Comparison of ENCODE assay signal across 17 cellular contexts in genomic region chr16:513950-514349, GRCh38. TPM values are rescaled to one million over a fixed set of nuclear protein-coding genes. Genes with fewer than 3 reads are reported as not detected.
DNase-seq lines count a peak whose midpoint lies in the region; ATAC-seq, FAIRE-seq and TF ChIP-seq lines count a peak whose summit lies in the region.
"Had no signal": no experiment of that assay in that cellular context is flagged by ENCODE, and none has a peak within 500 bp of the region (broad histone marks: within the 10 kb centered on the region; RNA-seq: fewer than 3 reads in every experiment).

No MANE protein-coding gene starts in this region.

- no peak for TF ChIP-seq POLR2A in HepG2 (IDR thresholded peaks at IDR 0.05; ENCODE audit: insufficient read depth in 1 of 2, low read depth in 2 of 2, low read length in 2 of 2)
- TF ChIP-seq POLR2A in right lobe of liver (IDR thresholded peaks at IDR 0.05) = no peak
- TF ChIP-seq POLR2A in prostate gland (IDR thresholded peaks at IDR 0.05) = no peak

- WGBS in HepG2 (ENCODE audit: low lambda C conversion rate) = 100% methylated on average over 1 of the region's 10 CpGs
- no CpG with 5 or more reads among the region's 10 CpGs for WGBS in right lobe of liver (ENCODE audit: insufficient coverage, low coverage, low lambda C conversion rate, missing lambda C conversion rate)
- WGBS in prostate gland = 92% methylated on average over 10 of the region's 10 CpGs

- no peaks in the 10 kb centered on the region for H3K9me3 Mint-ChIP-seq in stimulated activated effector memory CD8-positive, alpha-beta T cell treated with anti-CD3 and anti-CD28 coated beads, Interleukin-12 subunit alpha, Interleukin-12 subunit beta, amount 100 ng/mL, for 72 hours
- H3K9me3 Mint-ChIP-seq: CD4-positive, alpha-beta memory T cell; GM23338 had no signal

- no peak overlapping the region for H2AFZ ChIP-seq in HepG2 (ENCODE audit: low read length)
- H2AFZ ChIP-seq: GM23338 had no signal

- CTCF ChIA-PET in HepG2 (lab: Yijun Ruan, JAX; ENCODE audit: low intra/inter-chr PET ratio, low total read pairs) = no interaction called here

- H3K4me2 ChIP-seq in HepG2 (ENCODE audit: low read depth, low read length) = no peak overlapping the region
- H3K4me2 ChIP-seq: GM23338 had no signal

- no peak for DNase-seq in HepG2 (ENCODE audit: low spot score)
- DNase-seq in right lobe of liver = no peak
- DNase-seq in lower lobe of right lung = peak; percentile 26
- no peak for DNase-seq in stimulated activated effector memory CD8-positive, alpha-beta T cell treated with anti-CD3 and anti-CD28 coated beads, Interleukin-12 subunit alpha, Interleukin-12 subunit beta, amount 100 ng/mL, for 72 hours (ENCODE audit: low spot score in 2 of 2)
- no peak for DNase-seq in prostate gland (ENCODE audit: low spot score)
- DNase-seq in NCI-H524 (lab: John Stamatoyannopoulos, UW) = no peak
- DNase-seq: ACHN; CD4-positive, alpha-beta memory T cell; DMS79; H7; IMR-90 had no signal

- no peak for TF ChIP-seq EP300 in HepG2 (IDR thresholded peaks at IDR 0.05; ENCODE audit: low read depth in 2 of 2, low read length in 2 of 2)
- TF ChIP-seq EP300 in HepG2 (CRISPR knock-in tag; IDR thresholded peaks at IDR 0.05; ENCODE audit: borderline replicate concordance) = no peak

- TF ChIP-seq CTCF in HepG2 (CRISPR knock-in tag; IDR thresholded peaks at IDR 0.05) = no peak
- TF ChIP-seq CTCF in right lobe of liver (IDR thresholded peaks at IDR 0.05) = no peak
- no peak for TF ChIP-seq CTCF in lower lobe of right lung (IDR thresholded peaks at IDR 0.05)
- no peak for TF ChIP-seq CTCF in prostate gland (IDR thresholded peaks at IDR 0.05)

- no peaks in the 10 kb centered on the region for H3K4me1 Mint-ChIP-seq in stimulated activated effector memory CD8-positive, alpha-beta T cell treated with anti-CD3 and anti-CD28 coated beads, Interleukin-12 subunit alpha, Interleukin-12 subunit beta, amount 100 ng/mL, for 72 hours
- H3K4me1 Mint-ChIP-seq: CD4-positive, alpha-beta memory T cell; GM23338 had no signal

- H3K4me1 ChIP-seq in HepG2 (ENCODE audit: insufficient read depth, low read length) (peaks cover 14% of the 10 kb centered on the region), right lobe of liver (peaks cover 0 to 2% (median under 1%) of the 10 kb centered on the region in 4 donors), lower lobe of right lung (no peaks in the 10 kb centered on the region), prostate gland (replicated peaks) (no peaks in the 10 kb centered on the region)

- H3K4me3 ChIP-seq in HepG2 (replicated peaks in 1 of 3; ENCODE audit: insufficient read depth in 1 of 3, low read depth in 2 of 3, low read length in 3 of 3) = no peak overlapping the region
- H3K4me3 ChIP-seq in right lobe of liver = no peak overlapping the region
- H3K4me3 ChIP-seq in lower lobe of right lung = no peak overlapping the region
- no peak overlapping the region for H3K4me3 ChIP-seq in prostate gland
- H3K4me3 ChIP-seq: GM12878, GM23338 had no signal

- H3K4me3 Mint-ChIP-seq in stimulated activated effector memory CD8-positive, alpha-beta T cell treated with anti-CD3 and anti-CD28 coated beads, Interleukin-12 subunit alpha, Interleukin-12 subunit beta, amount 100 ng/mL, for 72 hours = no peak overlapping the region
- H3K4me3 Mint-ChIP-seq: CD4-positive, alpha-beta memory T cell; GM23338 had no signal

- no peak for ATAC-seq in HepG2
- no peak for ATAC-seq in right lobe of liver
- no peak for ATAC-seq in lower lobe of right lung
- ATAC-seq in stimulated activated effector memory CD8-positive, alpha-beta T cell treated with anti-CD3 and anti-CD28 coated beads, Interleukin-12 subunit alpha, Interleukin-12 subunit beta, amount 100 ng/mL, for 72 hours = no peak
- no peak for ATAC-seq in GM21619 (IDR thresholded peaks at IDR 0.05; ENCODE audit: unreplicated experiment)
- ATAC-seq: GM12878 had no signal

- BruUV-seq in HepG2 (replicated peaks; lab: Mats Ljungman, UMichigan) = no TSS peak

- no peak for TF ChIP-seq RAD21 in HepG2 (CRISPR knock-in tag; IDR thresholded peaks at IDR 0.05)

- H3K9me3 ChIP-seq in HepG2 (ENCODE audit: low read length) = no peaks in the 10 kb centered on the region
- no peaks in the 10 kb centered on the region for H3K9me3 ChIP-seq in right lobe of liver
- no peaks in the 10 kb centered on the region for H3K9me3 ChIP-seq in lower lobe of right lung
- H3K9me3 ChIP-seq in prostate gland = no peaks in the 10 kb centered on the region

- H3K27ac ChIP-seq in HepG2 (ENCODE audit: extremely low read length, insufficient read depth, low read length) (no peak overlapping the region), right lobe of liver (no peak overlapping the region), lower lobe of right lung (no peak overlapping the region), prostate gland (no peak overlapping the region)
- H3K27ac ChIP-seq: C4-2B had no signal

- H4K20me1 ChIP-seq in HepG2 (ENCODE audit: insufficient read depth, low read length) = no peaks in the 10 kb centered on the region

- H3K27ac Mint-ChIP-seq in stimulated activated effector memory CD8-positive, alpha-beta T cell treated with anti-CD3 and anti-CD28 coated beads, Interleukin-12 subunit alpha, Interleukin-12 subunit beta, amount 100 ng/mL, for 72 hours = peak overlapping the region; percentile 15
- H3K27ac Mint-ChIP-seq: GM23338 had no signal

- POLR2A ChIA-PET in HepG2 (lab: Yijun Ruan, JAX) = interaction anchor here (1.9 kb wide), 1 partner anchor 13 kb away, joined by 9 read pairs; the partner anchor contains the start of gene CAPN15

- intact Hi-C loops in HepG2 (cut with micrococcal nuclease; ENCODE audit: unreplicated experiment) = no loop called here
- intact Hi-C loops in right lobe of liver (cut with DNase I) = no loop called here
- intact Hi-C loops in lower lobe of right lung (cut with DNase I) = no loop called here
- intact Hi-C loops in prostate gland (cut with DNase I) = no loop called here

- H3K36me3 ChIP-seq in HepG2 (replicated peaks in 1 of 2; ENCODE audit: control insufficient read depth in 1 of 2, insufficient read depth in 2 of 2, low read length in 2 of 2) (peaks cover 14 to 52% of the 10 kb centered on the region in 2 experiments; a peak in 4 of 5 replicates), right lobe of liver (peaks cover under 1 to 42% (median 4%) of the 10 kb centered on the region in 4 donors), lower lobe of right lung (peaks cover 40% of the 10 kb centered on the region), prostate gland (no peaks in the 10 kb centered on the region)

- no peaks in the 10 kb centered on the region for H3K79me2 ChIP-seq in HepG2 (ENCODE audit: insufficient read depth, low read length)

- H3K27me3 ChIP-seq in HepG2 (ENCODE audit: control insufficient read depth in 1 of 2, insufficient read depth in 2 of 2, low read length in 2 of 2) (no peaks in the 10 kb centered on the region), right lobe of liver (no peaks in the 10 kb centered on the region), lower lobe of right lung (ENCODE audit: low read depth) (no peaks in the 10 kb centered on the region), prostate gland (replicated peaks; ENCODE audit: insufficient read depth) (no peaks in the 10 kb centered on the region)

- in situ Hi-C loops in HepG2 (cut with HindIII; ENCODE audit: extremely low pct_ligation_motif_present, low pct_unique_long_range_greater_than_20kb) = no loop called here

- H3K9ac ChIP-seq in HepG2 (ENCODE audit: insufficient read depth, low read depth, low read length) = no peak overlapping the region

- FAIRE-seq in HepG2 (lab: Jason Lieb, UNC) = no peak
- FAIRE-seq: GM12878, GM18507 had no signal

- peaks cover 24% of the 10 kb centered on the region for H3K36me3 Mint-ChIP-seq in stimulated activated effector memory CD8-positive, alpha-beta T cell treated with anti-CD3 and anti-CD28 coated beads, Interleukin-12 subunit alpha, Interleukin-12 subunit beta, amount 100 ng/mL, for 72 hours

RNA-seq across cellular contexts. Expression of gene CAPN15, which starts 13.6 kb away (rescaled TPM):
- total RNA-seq in HepG2 (2016; rRNA removed; fragmentation: Illumina TruSeq; extraction: Trizol) (15.0 and 24.5 TPM in 2 replicates), right lobe of liver (10 to 100 TPM; 17.3 to 34.3 (median 23.3) TPM), lower lobe of right lung (44.3 TPM), prostate gland (10 to 100 TPM; 59.7 to 80.7 TPM)
- total RNA-seq in HepG2 (2016; cell fraction: cytosol; rRNA removed; fragmentation: Illumina TruSeq; extraction: Trizol; ENCODE audit: low read depth) = 4.2 and 4.4 TPM in 2 replicates
- total RNA-seq in HepG2 (2016; cell fraction: insoluble cytoplasmic fraction; rRNA removed; fragmentation: Illumina TruSeq; extraction: Trizol) = 12.6 and 24.1 TPM in 2 replicates
- 16.3 and 16.4 TPM in 2 replicates for total RNA-seq in HepG2 (2016; cell fraction: membrane; rRNA removed; fragmentation: Illumina TruSeq; extraction: Trizol)
- total RNA-seq in HepG2 (2016; cell fraction: nucleus; rRNA removed; fragmentation: Illumina TruSeq; extraction: Trizol) = 14.9 and 20.4 TPM in 2 replicates
- 14.9 and 22.2 TPM in 2 replicates for polyA plus RNA-seq in HepG2 (2011; rRNA removed)
- 11.3 and 22.6 TPM in 2 replicates for polyA plus RNA-seq in HepG2 (2011; cell fraction: cytosol; rRNA removed)
- 103 and 145 TPM in 2 replicates for polyA plus RNA-seq in HepG2 (2011; cell fraction: nucleus; rRNA removed)
- 17.6 and 19.5 TPM in 2 replicates for polyA plus RNA-seq in HepG2 (2012)
- 5.8 and 6.0 TPM in 2 replicates for polyA plus RNA-seq in HepG2 (2016; cell fraction: cytosol; fragmentation: Illumina TruSeq; extraction: Trizol; ENCODE audit: low read depth)
- 20.7 and 26.7 TPM in 2 replicates for polyA plus RNA-seq in HepG2 (2016; cell fraction: insoluble cytoplasmic fraction; fragmentation: Illumina TruSeq; extraction: Trizol; ENCODE audit: low read depth)
- polyA plus RNA-seq in HepG2 (2016; cell fraction: membrane; fragmentation: Illumina TruSeq; extraction: Trizol; ENCODE audit: low read depth) = 16.3 and 19.3 TPM in 2 replicates
- polyA plus RNA-seq in HepG2 (2016; cell fraction: nucleus; fragmentation: Illumina TruSeq; extraction: Trizol; ENCODE audit: insufficient read depth, low read depth) = 67.7 and 68.0 TPM in 2 replicates
- 22.1 and 60.1 TPM in 2 replicates for polyA minus RNA-seq in HepG2 (2011; rRNA and poly(A)+ RNA removed; ENCODE audit: low replicate concordance)
- 39.5 and 41.1 TPM in 2 replicates for polyA minus RNA-seq in HepG2 (2011; cell fraction: cytosol; rRNA and poly(A)+ RNA removed)
- polyA minus RNA-seq in HepG2 (2011; cell fraction: nucleus; rRNA and poly(A)+ RNA removed) = 16.0 and 18.4 TPM in 2 replicates

RNA-seq across cellular contexts. Expression of gene PRR35, which starts 46.2 kb away (rescaled TPM):
- total RNA-seq in HepG2 (2016; rRNA removed; fragmentation: Illumina TruSeq; extraction: Trizol) = 0.07 TPM in 1 of 2 replicates, not detected in the other
- not detected in 2 replicates for total RNA-seq in HepG2 (2016; cell fraction: cytosol; rRNA removed; fragmentation: Illumina TruSeq; extraction: Trizol; ENCODE audit: low read depth)
- total RNA-seq in HepG2 (2016; cell fraction: insoluble cytoplasmic fraction; rRNA removed; fragmentation: Illumina TruSeq; extraction: Trizol) = not detected in 2 replicates
- total RNA-seq in HepG2 (2016; cell fraction: membrane; rRNA removed; fragmentation: Illumina TruSeq; extraction: Trizol) = not detected in 2 replicates
- not detected in 2 replicates for total RNA-seq in HepG2 (2016; cell fraction: nucleus; rRNA removed; fragmentation: Illumina TruSeq; extraction: Trizol)
- polyA plus RNA-seq in HepG2 (2011; rRNA removed) = 0.16 and 0.38 TPM in 2 replicates
- polyA plus RNA-seq in HepG2 (2011; cell fraction: cytosol; rRNA removed) = 0.23 and 0.28 TPM in 2 replicates
- polyA plus RNA-seq in HepG2 (2011; cell fraction: nucleus; rRNA removed) = 0.81 and 1.2 TPM in 2 replicates
- polyA plus RNA-seq in HepG2 (2012) = 0.63 and 0.74 TPM in 2 replicates
- polyA plus RNA-seq in HepG2 (2016; cell fraction: cytosol; fragmentation: Illumina TruSeq; extraction: Trizol; ENCODE audit: low read depth) = not detected in 2 replicates
- not detected in 2 replicates for polyA plus RNA-seq in HepG2 (2016; cell fraction: insoluble cytoplasmic fraction; fragmentation: Illumina TruSeq; extraction: Trizol; ENCODE audit: low read depth)
- polyA plus RNA-seq in HepG2 (2016; cell fraction: membrane; fragmentation: Illumina TruSeq; extraction: Trizol; ENCODE audit: low read depth) = not detected in 2 replicates
- polyA plus RNA-seq in HepG2 (2016; cell fraction: nucleus; fragmentation: Illumina TruSeq; extraction: Trizol; ENCODE audit: insufficient read depth, low read depth) = not detected in 2 replicates
- polyA minus RNA-seq in HepG2 (2011; rRNA and poly(A)+ RNA removed; ENCODE audit: low replicate concordance) = 0.12 TPM in 1 of 2 replicates, not detected in the other
- 0.35 and 0.40 TPM in 2 replicates for polyA minus RNA-seq in HepG2 (2011; cell fraction: cytosol; rRNA and poly(A)+ RNA removed)
- not detected in 2 replicates for polyA minus RNA-seq in HepG2 (2011; cell fraction: nucleus; rRNA and poly(A)+ RNA removed)
- not detected for total RNA-seq in right lobe of liver
- total RNA-seq in lower lobe of right lung = not detected
- 1 to 10 TPM in 1 of 2 donors, not detected in 1; 5.1 TPM for total RNA-seq in prostate gland
- total RNA-seq: A172; CD4-positive, alpha-beta memory T cell; GM12878; IMR-90 had no signal
- polyA plus RNA-seq: CD4-positive, alpha-beta memory T cell; GM12878; IMR-90 had no signal

RNA-seq across cellular contexts. Expression of gene NHLRC4, which starts 52.9 kb away (rescaled TPM):
- total RNA-seq in HepG2 (2016; rRNA removed; fragmentation: Illumina TruSeq; extraction: Trizol) (0.40 and 0.48 TPM in 2 replicates), right lobe of liver (under 1 TPM in 5 of 6 experiments, not detected in 1; 0.12 to 0.33 (median 0.28) TPM), lower lobe of right lung (2.7 TPM), prostate gland (1 to 10 TPM; 2.9 to 6.2 TPM)
- total RNA-seq in HepG2 (2016; cell fraction: cytosol; rRNA removed; fragmentation: Illumina TruSeq; extraction: Trizol; ENCODE audit: low read depth) = not detected in 2 replicates
- 0.33 and 0.45 TPM in 2 replicates for total RNA-seq in HepG2 (2016; cell fraction: insoluble cytoplasmic fraction; rRNA removed; fragmentation: Illumina TruSeq; extraction: Trizol)
- 0.10 and 0.22 TPM in 2 replicates for total RNA-seq in HepG2 (2016; cell fraction: membrane; rRNA removed; fragmentation: Illumina TruSeq; extraction: Trizol)
- 0.22 TPM in 1 of 2 replicates, not detected in the other for total RNA-seq in HepG2 (2016; cell fraction: nucleus; rRNA removed; fragmentation: Illumina TruSeq; extraction: Trizol)
- polyA plus RNA-seq in HepG2 (2011; rRNA removed) = 0.59 and 1.1 TPM in 2 replicates
- polyA plus RNA-seq in HepG2 (2011; cell fraction: cytosol; rRNA removed) = 0.71 and 1.2 TPM in 2 replicates
- 1.3 and 1.7 TPM in 2 replicates for polyA plus RNA-seq in HepG2 (2011; cell fraction: nucleus; rRNA removed)
- 1.4 and 1.5 TPM in 2 replicates for polyA plus RNA-seq in HepG2 (2012)
- polyA plus RNA-seq in HepG2 (2016; cell fraction: cytosol; fragmentation: Illumina TruSeq; extraction: Trizol; ENCODE audit: low read depth) = 0.09 TPM in 1 of 2 replicates, not detected in the other
- 0.26 TPM in 2 replicates for polyA plus RNA-seq in HepG2 (2016; cell fraction: insoluble cytoplasmic fraction; fragmentation: Illumina TruSeq; extraction: Trizol; ENCODE audit: low read depth)
- polyA plus RNA-seq in HepG2 (2016; cell fraction: membrane; fragmentation: Illumina TruSeq; extraction: Trizol; ENCODE audit: low read depth) = not detected in 2 replicates
- polyA plus RNA-seq in HepG2 (2016; cell fraction: nucleus; fragmentation: Illumina TruSeq; extraction: Trizol; ENCODE audit: insufficient read depth, low read depth) = not detected in 2 replicates
- polyA minus RNA-seq in HepG2 (2011; rRNA and poly(A)+ RNA removed; ENCODE audit: low replicate concordance) = 1.4 TPM in 1 of 2 replicates, not detected in the other
- 0.40 and 0.88 TPM in 2 replicates for polyA minus RNA-seq in HepG2 (2011; cell fraction: cytosol; rRNA and poly(A)+ RNA removed)
- polyA minus RNA-seq in HepG2 (2011; cell fraction: nucleus; rRNA and poly(A)+ RNA removed) = 0.13 and 0.25 TPM in 2 replicates
- total RNA-seq: A172 had no signal

RNA-seq across cellular contexts. Expression of gene PIGQ, which starts 55.8 kb away (rescaled TPM):
- total RNA-seq in HepG2 (2016; rRNA removed; fragmentation: Illumina TruSeq; extraction: Trizol) = 8.4 and 19.7 TPM in 2 replicates
- 7.5 and 10.0 TPM in 2 replicates for total RNA-seq in HepG2 (2016; cell fraction: cytosol; rRNA removed; fragmentation: Illumina TruSeq; extraction: Trizol; ENCODE audit: low read depth)
- total RNA-seq in HepG2 (2016; cell fraction: insoluble cytoplasmic fraction; rRNA removed; fragmentation: Illumina TruSeq; extraction: Trizol) = 7.4 and 18.9 TPM in 2 replicates
- 13.0 and 18.2 TPM in 2 replicates for total RNA-seq in HepG2 (2016; cell fraction: membrane; rRNA removed; fragmentation: Illumina TruSeq; extraction: Trizol)
- total RNA-seq in HepG2 (2016; cell fraction: nucleus; rRNA removed; fragmentation: Illumina TruSeq; extraction: Trizol) = 16.8 and 19.0 TPM in 2 replicates
- polyA plus RNA-seq in HepG2 (2011; rRNA removed) = 7.7 and 13.6 TPM in 2 replicates
- 7.2 and 11.6 TPM in 2 replicates for polyA plus RNA-seq in HepG2 (2011; cell fraction: cytosol; rRNA removed)
- polyA plus RNA-seq in HepG2 (2011; cell fraction: nucleus; rRNA removed) = 70.8 and 80.2 TPM in 2 replicates
- 6.7 and 8.5 TPM in 2 replicates for polyA plus RNA-seq in HepG2 (2012)
- polyA plus RNA-seq in HepG2 (2016; cell fraction: cytosol; fragmentation: Illumina TruSeq; extraction: Trizol; ENCODE audit: low read depth) = 6.3 and 7.2 TPM in 2 replicates
- polyA plus RNA-seq in HepG2 (2016; cell fraction: insoluble cytoplasmic fraction; fragmentation: Illumina TruSeq; extraction: Trizol; ENCODE audit: low read depth) = 6.9 and 8.3 TPM in 2 replicates
- 10.4 and 10.8 TPM in 2 replicates for polyA plus RNA-seq in HepG2 (2016; cell fraction: membrane; fragmentation: Illumina TruSeq; extraction: Trizol; ENCODE audit: low read depth)
- 31.7 and 36.7 TPM in 2 replicates for polyA plus RNA-seq in HepG2 (2016; cell fraction: nucleus; fragmentation: Illumina TruSeq; extraction: Trizol; ENCODE audit: insufficient read depth, low read depth)
- polyA minus RNA-seq in HepG2 (2011; rRNA and poly(A)+ RNA removed; ENCODE audit: low replicate concordance) = 38.0 and 89.1 TPM in 2 replicates
- 8.1 and 11.1 TPM in 2 replicates for polyA minus RNA-seq in HepG2 (2011; cell fraction: cytosol; rRNA and poly(A)+ RNA removed)
- 13.6 and 14.0 TPM in 2 replicates for polyA minus RNA-seq in HepG2 (2011; cell fraction: nucleus; rRNA and poly(A)+ RNA removed)
- 10 to 100 TPM; 19.5 to 32.0 (median 27.8) TPM for total RNA-seq in right lobe of liver
- 68.9 TPM for total RNA-seq in lower lobe of right lung
- total RNA-seq in prostate gland = 10 to 100 TPM; 70.1 to 85.8 TPM
